ENCODE assay signal across 8 cellular contexts in genomic region chr10:51698473-51699063, GRCh38. TPM values are rescaled to one million over a fixed set of nuclear protein-coding genes. Genes with fewer than 3 reads are reported as not detected.
DNase-seq lines count a peak whose midpoint lies in the region; ATAC-seq, FAIRE-seq and TF ChIP-seq lines count a peak whose summit lies in the region.

No MANE protein-coding gene starts in this region.

- H3K27ac Mint-ChIP-seq in Calu3 (ENCODE audit: unreplicated experiment), result peak overlapping the region; percentile 98

- peak overlapping the region; percentile 99 for H3K27ac ChIP-seq in SJCRH30
- H3K27ac ChIP-seq in pancreas, result peak overlapping the region in 2 of 4 donors; percentile 95

- H3K27me3 Mint-ChIP-seq in Calu3 (ENCODE audit: unreplicated experiment), result no peaks in the 10 kb centered on the region

- H3K9me3 ChIP-seq in SJCRH30 (replicated peaks) (no peaks in the 10 kb centered on the region), pancreas (no peaks in the 10 kb centered on the region)

- H3K36me3 Mint-ChIP-seq in Calu3 (ENCODE audit: insufficient read depth, unreplicated experiment), result peaks cover 28% of the 10 kb centered on the region

- no peak for FAIRE-seq in pancreas (lab: Jason Lieb, UNC)

- peaks cover 14% of the 10 kb centered on the region for H3K36me3 ChIP-seq in SJCRH30
- H3K36me3 ChIP-seq in pancreas, result no peaks in the 10 kb centered on the region

- DNase-seq in Calu3 (no peak), SJCRH30 (no peak), fibroblast of mammary gland (ENCODE audit: low read depth) (no peak), pancreas (peak in 3 of 6 donors; percentile 23 to 57 (median 40)), NCI-H2029 (lab: John Stamatoyannopoulos, UW) (no peak), D341Med (ENCODE audit: low spot score) (no peak)

- H3K27me3 ChIP-seq in SJCRH30 (no peaks in the 10 kb centered on the region), pancreas (no peaks in the 10 kb centered on the region)

- intact Hi-C loops in Calu3 (cut with micrococcal nuclease; ENCODE audit: unreplicated experiment) (loop anchor here (10.0 kb wide), 1 partner anchor 516 kb away; no protein-coding TSS in a partner anchor), pancreas (cut with DNase I) (no loop called here)

- 41 to 63% methylated on average over 8 of the region's 8 CpGs for WGBS in pancreas, 2 donors

- H3K9me3 Mint-ChIP-seq in Calu3 (ENCODE audit: low read depth, unreplicated experiment), result no peaks in the 10 kb centered on the region

- BruUV-seq in Calu3 (replicated peaks; lab: Mats Ljungman, UMichigan), result no TSS peak

- no peak for TF ChIP-seq CTCF in Calu3 (IDR thresholded peaks at IDR 0.05; ENCODE audit: unreplicated experiment)
- no peak for TF ChIP-seq CTCF in fibroblast of mammary gland (conservative IDR thresholded peaks at IDR 0.05; ENCODE audit: control insufficient read depth, insufficient read depth, low read depth, low read length)
- no peak for TF ChIP-seq CTCF in pancreas (IDR thresholded peaks at IDR 0.05)

- H3K4me3 ChIP-seq in SJCRH30 (peak overlapping the region; percentile 85), fibroblast of mammary gland (ENCODE audit: control insufficient read depth, low read depth, low read length) (peak overlapping the region; percentile 84), pancreas (peak overlapping the region; percentile 52 to 67 (median 64))

- CTCF ChIA-PET in Calu3 (lab: Charles Lee), result no interaction called here

- ATAC-seq in pancreas, result no peak
- ATAC-seq in HG03520 (IDR thresholded peaks at IDR 0.05; ENCODE audit: unreplicated experiment), result no peak
- ATAC-seq in HG02840 (IDR thresholded peaks at IDR 0.05; ENCODE audit: low FRiP score, unreplicated experiment), result no peak

- H3K4me1 ChIP-seq in SJCRH30 (no peaks in the 10 kb centered on the region), pancreas (peaks cover 19 to 28% (median 26%) of the 10 kb centered on the region in 3 donors)

- peaks cover 11% of the 10 kb centered on the region for H3K4me1 Mint-ChIP-seq in Calu3 (ENCODE audit: low read depth, unreplicated experiment)

- H3K4me3 Mint-ChIP-seq in Calu3 (ENCODE audit: low read depth, unreplicated experiment), result peak overlapping the region; percentile 94

RNA-seq across cellular contexts. Expression of gene CSTF2T, which starts 0.8 kb away (rescaled TPM):
- total RNA-seq in Calu3 (2022) (30.6 and 32.3 TPM in 2 replicates), pancreas (10 to 100 TPM in 3 of 6 donors, 1 to 10 TPM in 3; 5.9 to 13.2 (median 9.3) TPM)
- 33.2 and 35.2 TPM in 2 replicates for total RNA-seq in SJCRH30 (2014; rRNA removed; shearing (Covaris generic))
- 1 to 10 TPM; 4.2 to 7.8 TPM for polyA plus RNA-seq in pancreas
